Comparison of ENCODE assay signal across 19 cellular contexts in the genomic region with DNA sequence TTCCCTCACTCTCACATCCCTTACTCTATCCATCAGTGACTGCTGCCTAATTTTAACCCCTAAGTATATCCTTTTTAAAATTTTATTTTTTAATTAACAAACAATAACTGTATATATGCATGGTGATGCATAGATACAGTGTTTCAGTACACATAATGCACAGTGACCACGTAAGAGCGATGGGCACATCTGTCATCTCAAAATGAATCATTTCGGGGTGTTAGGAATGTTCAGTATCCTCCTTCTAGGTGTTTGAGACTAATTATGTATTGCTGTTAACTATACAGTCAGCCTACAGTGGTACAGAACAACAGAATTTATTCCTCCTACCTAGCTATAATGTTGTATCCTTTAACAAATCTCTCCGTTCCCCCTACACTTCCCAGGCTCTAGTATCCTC.
"Had no signal": no experiment of that assay in that cellular context is flagged by ENCODE, and none has a peak within 500 bp of the region (broad histone marks: within the 10 kb centered on the region; RNA-seq: fewer than 3 reads in every experiment).

No MANE protein-coding gene starts in this region.

- H3K9me3 Mint-ChIP-seq: natural killer cell treated with Interleukin-12 subunit alpha and Interleukin-12 subunit beta and Interleukin-15 and Interleukin-18, amount 100 ng/mL, for 72 hours; neural progenitor cell had no signal

- H3K27me3 Mint-ChIP-seq: natural killer cell treated with Interleukin-12 subunit alpha and Interleukin-12 subunit beta and Interleukin-15 and Interleukin-18, amount 100 ng/mL, for 72 hours had no signal

- H3K4me1 Mint-ChIP-seq: neural progenitor cell had no signal

- H3K27ac Mint-ChIP-seq: natural killer cell treated with Interleukin-12 subunit alpha and Interleukin-12 subunit beta and Interleukin-15 and Interleukin-18, amount 100 ng/mL, for 72 hours; neural progenitor cell had no signal

- H3K4me3 Mint-ChIP-seq: natural killer cell treated with Interleukin-12 subunit alpha and Interleukin-12 subunit beta and Interleukin-15 and Interleukin-18, amount 100 ng/mL, for 72 hours; neural progenitor cell had no signal

- DNase-seq: colonic mucosa; dermis blood vessel endothelial cell; esophagus squamous epithelium; foreskin fibroblast; glutamatergic neuron; islet precursor cell; mammary epithelial cell; nucleus accumbens; ovary; sigmoid colon; stimulated activated CD4-positive, alpha-beta T cell treated with anti-CD3 and anti-CD28 coated beads, Interleukin-2, amount 100 ng/mL, for 24 hours; stimulated activated CD4-positive, alpha-beta T cell treated with anti-CD3 and anti-CD28 coated beads, Interleukin-4, amount 100 ng/mL, for 4 hours; stomach; substantia nigra; transverse colon had no signal

- H3K36me3 Mint-ChIP-seq: natural killer cell treated with Interleukin-12 subunit alpha and Interleukin-12 subunit beta and Interleukin-15 and Interleukin-18, amount 100 ng/mL, for 72 hours; neural progenitor cell had no signal

- ATAC-seq: gastroesophageal sphincter; left lobe of liver; natural killer cell treated with Interleukin-12 subunit alpha and Interleukin-12 subunit beta and Interleukin-15 and Interleukin-18, amount 100 ng/mL, for 72 hours had no signal
